In genomic region chr19:38729653-38730469, GRCh38 we compare ENCODE assay signal across 8 cellular contexts. TPM values are rescaled to one million over a fixed set of nuclear protein-coding genes. Genes with fewer than 3 reads are reported as not detected.
DNase-seq lines count a peak whose midpoint lies in the region; ATAC-seq, FAIRE-seq and TF ChIP-seq lines count a peak whose summit lies in the region.

No MANE protein-coding gene starts in this region.

- ATAC-seq in activated naive CD4-positive, alpha-beta T cell treated with anti-CD3 and anti-CD28 coated beads, Interleukin-2, amount 50 U/mL, for 72 hours, result peak; percentile 79 to 86
- ATAC-seq in right cardiac atrium (peak; percentile 35 to 40), HG03135 (IDR thresholded peaks at IDR 0.05; ENCODE audit: unreplicated experiment) (no peak)

- 0 out of 2 replicates have a peak, but pooled peaks cover 3% of the 10 kb centered on the region for H3K36me3 ChIP-seq in SU-DHL-6 (ENCODE audit: low read length)

- peak; percentile 81 for DNase-seq in D721Med (ENCODE audit: insufficient read length, low spot score)
- peak; percentile 84 for DNase-seq in HuH-7.5 (ENCODE audit: low spot score)
- DNase-seq in activated naive CD4-positive, alpha-beta T cell treated with anti-CD3 and anti-CD28 coated beads, Interleukin-2, amount 50 U/mL, for 72 hours (ENCODE audit: low spot score in 2 of 2), result peak; percentile 76 to 88
- peak; percentile 80 to 91 (median 90) for DNase-seq in right cardiac atrium
- DNase-seq in stimulated activated CD4-positive, alpha-beta T cell treated with anti-CD3 and anti-CD28 coated beads, Interleukin-1b, Interleukin-23, amount 100 ng/mL, for 24 hours (ENCODE audit: low read depth in 4 of 4, low spot score in 1 of 4), result peak; percentile 55 to 74 (median 68)
- DNase-seq in KG1 (lab: John Stamatoyannopoulos, UW), result no peak

- H3K36me3 Mint-ChIP-seq in activated naive CD4-positive, alpha-beta T cell treated with anti-CD3 and anti-CD28 coated beads, Interleukin-2, amount 50 U/mL, for 72 hours, result no peaks in the 10 kb centered on the region

- H3K9me3 ChIP-seq in SU-DHL-6 (ENCODE audit: insufficient read depth, low read length), result no peaks in the 10 kb centered on the region
- no peaks in the 10 kb centered on the region for H3K9me3 ChIP-seq in right cardiac atrium (ENCODE audit: control insufficient read depth, low read length)

- H3K9ac ChIP-seq in SU-DHL-6 (ENCODE audit: low read length), result no peak overlapping the region

- H3K9me3 Mint-ChIP-seq in activated naive CD4-positive, alpha-beta T cell treated with anti-CD3 and anti-CD28 coated beads, Interleukin-2, amount 50 U/mL, for 72 hours, result no peaks in the 10 kb centered on the region

- H3K27me3 ChIP-seq in SU-DHL-6 (ENCODE audit: low read length) (no peaks in the 10 kb centered on the region), right cardiac atrium (ENCODE audit: control insufficient read depth, insufficient read depth) (no peaks in the 10 kb centered on the region)

- H3K27ac ChIP-seq in SU-DHL-6 (ENCODE audit: low read depth, low read length), result no peak overlapping the region
- H3K27ac ChIP-seq in right cardiac atrium (ENCODE audit: low read length), result no peak overlapping the region

- no peaks in the 10 kb centered on the region for H4K20me1 ChIP-seq in SU-DHL-6 (ENCODE audit: low read depth, low read length)

- intact Hi-C loops in right cardiac atrium (cut with DNase I), result loop anchor here in 1 of 4 donors (5.0 kb wide), 1 partner anchor 78 kb away; no protein-coding TSS in a partner anchor

- no peaks in the 10 kb centered on the region for H3K9me2 ChIP-seq in SU-DHL-6 (replicated peaks; ENCODE audit: insufficient read depth, low read length)

- peak overlapping the region; percentile 29 to 62 for H3K27ac Mint-ChIP-seq in activated naive CD4-positive, alpha-beta T cell treated with anti-CD3 and anti-CD28 coated beads, Interleukin-2, amount 50 U/mL, for 72 hours

- H3K4me2 ChIP-seq in SU-DHL-6 (ENCODE audit: low read depth, low read length, poor library complexity, severe bottlenecking), result no peak overlapping the region

- FAIRE-seq in D721Med (lab: Jason Lieb, UNC), result no peak

- TF ChIP-seq CTCF in D721Med (IDR thresholded peaks at IDR 0.05; ENCODE audit: insufficient read depth, missing control alignments) (peak; percentile 58), SU-DHL-6 (IDR thresholded peaks at IDR 0.05; ENCODE audit: insufficient read depth, low read length, poor library complexity, severe bottlenecking) (peak; percentile 86)

- no peaks in the 10 kb centered on the region for H3K79me2 ChIP-seq in SU-DHL-6 (ENCODE audit: insufficient read depth, low read length)

- no peaks in the 10 kb centered on the region for H3K4me1 ChIP-seq in right cardiac atrium (ENCODE audit: control insufficient read depth, insufficient read depth, low read length)

- H2AFZ ChIP-seq in SU-DHL-6 (ENCODE audit: low read depth, low read length, severe bottlenecking), result no peak overlapping the region

- H3K4me3 ChIP-seq in SU-DHL-6 (ENCODE audit: insufficient read depth, low read length, poor library complexity, severe bottlenecking) (no peak overlapping the region), right cardiac atrium (ENCODE audit: low read length) (no peak overlapping the region)

- 68% methylated on average over 17 of the region's 17 CpGs for whole genome bisulfite sequencing in right cardiac atrium

- H3F3A ChIP-seq in SU-DHL-6 (ENCODE audit: insufficient read depth), result peaks cover under 1% of the 10 kb centered on the region; the same call in 1 of the 2 replicates

RNA-seq across cellular contexts. Expression of gene CAPN12, which starts 14.4 kb away (rescaled TPM):
- total RNA-seq in activated naive CD4-positive, alpha-beta T cell treated with anti-CD3 and anti-CD28 coated beads, Interleukin-2, amount 50 U/mL, for 72 hours, result 1 to 10 TPM; 1.6 to 9.0 TPM
- total RNA-seq in right cardiac atrium, result under 1 TPM; 0.22 to 0.85 (median 0.54) TPM
- polyA plus RNA-seq in right cardiac atrium, result 0.91 TPM

RNA-seq across cellular contexts. Expression of gene LGALS7, which starts 43.5 kb away (rescaled TPM):
- total RNA-seq in activated naive CD4-positive, alpha-beta T cell treated with anti-CD3 and anti-CD28 coated beads, Interleukin-2, amount 50 U/mL, for 72 hours, result not detected
- 1 to 10 TPM in 1 of 4 donors, under 1 TPM in 1, not detected in 2; 0.79 to 1.1 TPM for total RNA-seq in right cardiac atrium
- polyA plus RNA-seq in right cardiac atrium, result not detected

RNA-seq across cellular contexts. Expression of gene LGALS7B, which starts 59.1 kb away (rescaled TPM):
- not detected for total RNA-seq in activated naive CD4-positive, alpha-beta T cell treated with anti-CD3 and anti-CD28 coated beads, Interleukin-2, amount 50 U/mL, for 72 hours
- total RNA-seq in right cardiac atrium, result not detected
- 0.70 TPM for polyA plus RNA-seq in right cardiac atrium
